In the genomic region with DNA sequence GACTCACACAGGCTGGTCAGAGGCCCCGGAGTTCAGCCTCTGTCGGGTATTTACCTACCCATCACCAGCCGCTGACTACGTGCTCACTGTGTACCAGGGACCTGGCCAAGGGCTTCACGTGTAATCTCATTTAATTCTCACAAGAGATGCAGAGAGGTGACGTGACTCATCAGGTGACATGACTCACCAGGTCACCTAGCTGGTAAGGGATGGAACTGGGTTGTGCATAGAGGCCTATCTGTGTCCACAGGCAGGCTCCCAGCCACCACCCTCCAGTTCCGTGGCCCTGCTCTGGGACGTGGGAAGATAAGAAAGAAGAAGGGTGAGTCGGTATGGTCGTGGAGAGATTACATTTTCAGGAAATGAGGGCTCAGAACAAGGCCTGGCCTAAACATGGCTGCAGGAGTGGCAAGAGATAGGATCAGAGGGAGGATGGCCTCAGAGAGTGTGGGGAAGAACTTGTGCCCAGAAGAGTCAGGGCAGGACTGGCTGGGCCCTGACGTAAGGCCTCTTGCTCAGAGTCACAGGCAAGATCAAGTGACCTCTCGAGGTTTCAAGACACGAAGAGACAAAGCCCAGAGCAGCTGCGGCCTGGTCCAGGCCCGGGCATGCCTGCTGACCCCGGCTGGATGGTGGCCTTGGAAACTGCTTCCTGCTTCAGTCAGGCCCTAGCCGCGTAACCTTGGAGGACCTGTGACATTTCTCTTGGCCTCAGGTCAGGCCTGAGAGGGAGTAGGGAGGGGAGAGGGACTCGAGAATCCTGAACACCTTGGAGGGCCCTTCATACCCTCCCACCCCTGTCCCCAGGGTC, we compare ENCODE assay signal across 8 cellular contexts. TPM values are rescaled to one million over a fixed set of nuclear protein-coding genes. Genes with fewer than 3 reads are reported as not detected.
DNase-seq lines count a peak whose midpoint lies in the region; ATAC-seq and TF ChIP-seq lines count a peak whose summit lies in the region.

No MANE protein-coding gene starts in this region.

- H3K4me2 ChIP-seq in HCT116 (ENCODE audit: low read length), result peak overlapping the region; percentile 80

- H3K4me3 ChIP-seq in HCT116 (replicated peaks in 1 of 2; ENCODE audit: low read depth in 1 of 2, low read length in 2 of 2) (peak overlapping the region; percentile 33 to 49), SK-N-MC (no peak overlapping the region), epithelial cell of esophagus (ENCODE audit: low read length) (no peak overlapping the region)

- no peak for TF ChIP-seq CTCF in HCT116 (IDR thresholded peaks at IDR 0.05 in 2 of 3, conservative IDR thresholded peaks at IDR 0.05 in 1 of 3; ENCODE audit: borderline replicate concordance in 1 of 3, insufficient read depth in 1 of 3, low read depth in 2 of 3, low read length in 2 of 3)
- TF ChIP-seq CTCF in epithelial cell of esophagus (IDR thresholded peaks at IDR 0.05; ENCODE audit: insufficient read depth, low read depth, low read length, missing control alignments), result no peak
- no peak for TF ChIP-seq CTCF in nephron (IDR thresholded peaks at IDR 0.05; ENCODE audit: unreplicated experiment in 3 of 3)

- H3K36me3 Mint-ChIP-seq in nephron (ENCODE audit: low read depth), result peaks cover 41% of the 10 kb centered on the region

- H3K27ac ChIP-seq in HCT116 (ENCODE audit: low read depth, low read length) (peak overlapping the region; percentile 91), SK-N-MC (0 out of 2 replicates have a peak overlapping the region, but pooled peaks have one; percentile 25)

- H3K9me3 Mint-ChIP-seq in nephron, result no peaks in the 10 kb centered on the region

- H3K36me3 ChIP-seq in HCT116 (ENCODE audit: control insufficient read depth in 1 of 2, insufficient read depth in 2 of 2, low read length in 2 of 2) (peaks cover 0 to 10% of the 10 kb centered on the region in 2 experiments; a peak in 2 of 4 replicates), SK-N-MC (ENCODE audit: insufficient read depth, low read length) (no peaks in the 10 kb centered on the region; the same call in 1 of the 2 replicates)

- no peak for TF ChIP-seq RAD21 in HCT116 (IDR thresholded peaks at IDR 0.05; ENCODE audit: low read depth)

- H3K27me3 ChIP-seq in HCT116 (ENCODE audit: insufficient read depth, low read length), result no peaks in the 10 kb centered on the region

- peaks cover 49% of the 10 kb centered on the region for H3K79me2 ChIP-seq in HCT116 (ENCODE audit: insufficient read depth, low read length)

- H3K27ac Mint-ChIP-seq in nephron, result peak overlapping the region; percentile 24 to 91 (median 77)

- no peak for TF ChIP-seq POLR2A in HCT116 (IDR thresholded peaks at IDR 0.05; ENCODE audit: borderline replicate concordance, extremely low read depth, insufficient read depth, insufficient read length)

- DNase-seq in HCT116 (ENCODE audit: low read depth, low spot score) (peak; percentile 99), SK-N-MC (ENCODE audit: low read depth, low spot score) (no peak), epithelial cell of esophagus (ENCODE audit: low read depth) (peak; percentile 85), superior temporal gyrus (ENCODE audit: extremely low spot score) (no peak)
- no peak for DNase-seq in effector CD4-positive, alpha-beta T cell

- peaks cover 52% of the 10 kb centered on the region for H3K4me1 Mint-ChIP-seq in nephron

- no peaks in the 10 kb centered on the region for H3K27me3 Mint-ChIP-seq in nephron (ENCODE audit: low read depth)

- BruUV-seq in HCT116 (replicated peaks; lab: Mats Ljungman, UMichigan), result TSS peak; percentile 72

- H3K9me3 ChIP-seq in HCT116 (ENCODE audit: control insufficient read depth in 1 of 2, insufficient read depth in 1 of 2, low read depth in 1 of 2, low read length in 2 of 2) (no peaks in the 10 kb centered on the region), SK-N-MC (ENCODE audit: low read depth, low read length) (no peaks in the 10 kb centered on the region)

- H2AFZ ChIP-seq in HCT116 (ENCODE audit: low read depth, low read length, poor library complexity, severe bottlenecking), result no peak overlapping the region

- H3K9ac ChIP-seq in HCT116 (ENCODE audit: low read length), result peak overlapping the region; percentile 70
- H3K9ac ChIP-seq in SK-N-MC (ENCODE audit: insufficient read length), result no peak overlapping the region

- intact Hi-C loops in HCT116 (cut with micrococcal nuclease), result loop anchor here (1.0 kb wide), 1 partner anchor 52 kb away; a partner anchor contains a TSS

- H3K4me1 ChIP-seq in HCT116 (ENCODE audit: control insufficient read depth in 1 of 2, insufficient read depth in 2 of 2, low read length in 2 of 2), result peaks cover 65 to 89% of the 10 kb centered on the region in 2 experiments

- POLR2A ChIA-PET in HCT116 (lab: Charles Lee), result interaction anchor here (1.5 to 2.3 kb wide), 2 partner anchors 15 to 106 kb away, joined by 3 to 8 read pairs; no protein-coding TSS in a partner anchor

- H3K9me2 ChIP-seq in HCT116 (ENCODE audit: insufficient read depth), result no peaks in the 10 kb centered on the region

- no peak overlapping the region for H3K4me3 Mint-ChIP-seq in nephron

- RAD21 ChIA-PET in HCT116 (lab: Charles Lee; ENCODE audit: low non-redundant PET in 1 of 2, low total read pairs in 2 of 2, uncharacterized antibody in 2 of 2, unreplicated experiment in 2 of 2), result no interaction called here

- CTCF ChIA-PET in HCT116 (lab: Charles Lee), result interaction anchor here (0.6 to 2.4 kb wide), 4 partner anchors 14 to 90 kb away, joined by 3 to 27 read pairs (median 4); no protein-coding TSS in a partner anchor

- ATAC-seq in HCT116, result peak; percentile 82
- no peak for ATAC-seq in HG02610 (IDR thresholded peaks at IDR 0.05; ENCODE audit: unreplicated experiment)
- no peak for ATAC-seq in HG03045 (IDR thresholded peaks at IDR 0.05; ENCODE audit: unreplicated experiment)

- no peaks in the 10 kb centered on the region for H4K20me1 ChIP-seq in HCT116 (ENCODE audit: insufficient read depth)

TF ChIP-seq in HCT116, 20 proteins besides CTCF, POLR2A, EP300 and RAD21:
- TF ChIP-seq JUND (IDR thresholded peaks at IDR 0.05) (no peak), POLR2AphosphoS5 (IDR thresholded peaks at IDR 0.05; ENCODE audit: low read depth, low read length) (peak; percentile 78), SP1 (IDR thresholded peaks at IDR 0.05; ENCODE audit: low read depth) (no peak), TCF7L2 (IDR thresholded peaks at IDR 0.05; ENCODE audit: borderline replicate concordance, extremely low read depth, insufficient read depth, insufficient read length) (peak; percentile 47), ZFX (IDR thresholded peaks at IDR 0.05) (peak; percentile 95)
- TF ChIP-seq, protein P1, sequence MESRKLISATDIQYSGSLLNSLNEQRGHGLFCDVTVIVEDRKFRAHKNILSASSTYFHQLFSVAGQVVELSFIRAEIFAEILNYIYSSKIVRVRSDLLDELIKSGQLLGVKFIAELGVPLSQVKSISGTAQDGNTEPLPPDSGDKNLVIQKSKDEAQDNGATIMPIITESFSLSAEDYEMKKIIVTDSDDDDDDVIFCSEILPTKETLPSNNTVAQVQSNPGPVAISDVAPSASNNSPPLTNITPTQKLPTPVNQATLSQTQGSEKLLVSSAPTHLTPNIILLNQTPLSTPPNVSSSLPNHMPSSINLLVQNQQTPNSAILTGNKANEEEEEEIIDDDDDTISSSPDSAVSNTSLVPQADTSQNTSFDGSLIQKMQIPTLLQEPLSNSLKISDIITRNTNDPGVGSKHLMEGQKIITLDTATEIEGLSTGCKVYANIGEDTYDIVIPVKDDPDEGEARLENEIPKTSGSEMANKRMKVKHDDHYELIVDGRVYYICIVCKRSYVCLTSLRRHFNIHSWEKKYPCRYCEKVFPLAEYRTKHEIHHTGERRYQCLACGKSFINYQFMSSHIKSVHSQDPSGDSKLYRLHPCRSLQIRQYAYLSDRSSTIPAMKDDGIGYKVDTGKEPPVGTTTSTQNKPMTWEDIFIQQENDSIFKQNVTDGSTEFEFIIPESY (IDR thresholded peaks at IDR 0.05; ENCODE audit: extremely low read depth, insufficient replicate concordance, low read length), result peak; percentile 75
- TF ChIP-seq, protein P2, sequence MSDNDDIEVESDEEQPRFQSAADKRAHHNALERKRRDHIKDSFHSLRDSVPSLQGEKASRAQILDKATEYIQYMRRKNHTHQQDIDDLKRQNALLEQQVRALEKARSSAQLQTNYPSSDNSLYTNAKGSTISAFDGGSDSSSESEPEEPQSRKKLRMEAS (IDR thresholded peaks at IDR 0.05), result no peak

RNA-seq across cellular contexts. Expression of a gene that starts 52.7 kb away (rescaled TPM):
- 111 TPM for total RNA-seq in HCT116 (2021; ENCODE audit: unreplicated experiment)
- polyA plus RNA-seq in HCT116 (2012), result 78.7 and 84.7 TPM in 2 replicates

Comparison
In these comparisons a context has a peak if more than half of its experiments do, and no peak if none do; other contexts are left out.
1. DNase-seq: peak in HCT116 (single experiment) and epithelial cell of esophagus (single experiment); none in SK-N-MC (single experiment), superior temporal gyrus (single experiment) and effector CD4-positive, alpha-beta T cell (single experiment).
2. H3K4me3 ChIP-seq: peak in HCT116 (2 of 2); none in SK-N-MC (single experiment) and epithelial cell of esophagus (single experiment).